ENCODE assay signal across 6 cellular contexts in the genomic region with DNA sequence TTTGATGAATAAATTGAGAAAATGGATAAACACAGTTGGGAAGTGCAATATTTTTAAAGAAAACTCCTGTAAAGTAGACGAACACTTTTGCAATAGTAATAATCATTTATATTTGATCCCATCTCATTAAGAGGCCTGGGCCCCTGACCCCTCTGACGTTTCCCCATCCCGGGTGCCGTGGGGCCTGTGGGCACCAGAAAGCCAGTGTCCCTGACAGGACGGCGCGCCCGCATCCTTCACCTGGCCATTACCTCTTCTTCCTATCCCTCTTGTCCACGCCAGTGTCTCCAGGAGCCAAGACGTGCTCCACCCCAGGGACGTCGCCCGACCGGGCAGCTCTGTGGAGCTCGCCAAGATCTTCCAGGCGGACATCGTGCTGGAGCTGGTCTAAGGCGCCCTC.
DNase-seq lines count a peak whose midpoint lies in the region; ATAC-seq and TF ChIP-seq lines count a peak whose summit lies in the region.
"Not testable (repeated sequence)": the region's sequence is repeated elsewhere in the genome, so short reads cannot be mapped to it uniquely, and the experiment has no call there.

No MANE protein-coding gene starts in this region.

- not testable (repeated sequence) for H3K9ac ChIP-seq in H9 (ENCODE audit: extremely low read depth, insufficient read length, low read length)

- not testable (repeated sequence) for H2BK20ac ChIP-seq in H9 (ENCODE audit: low read depth, low read length, poor library complexity, severe bottlenecking)

- not testable (repeated sequence) for H3T11ph ChIP-seq in H9 (ENCODE audit: low read length)

- not testable (repeated sequence) for H4K20me1 ChIP-seq in H9 (ENCODE audit: control insufficient read depth, insufficient read depth, insufficient read length)

- POLR2A ChIA-PET in activated B cell treated with CpG ODN at 0.5 μM for 24 hours (lab: Charles Lee): not testable (repeated sequence)

- H2BK120ac ChIP-seq in H9 (ENCODE audit: low read depth, low read length, poor library complexity, severe bottlenecking): not testable (repeated sequence)

- DNase-seq in H9; activated B cell treated with CpG ODN at 0.5 μM for 24 hours; activated T-cell treated with anti-CD3 and anti-CD28 coated beads, Interleukin-2, amount 50 U/mL, for 4 hours; activated naive CD8-positive, alpha-beta T cell treated with anti-CD3 and anti-CD28 coated beads for 36 hours; right cardiac atrium; upper lobe of right lung: not testable (repeated sequence)

- not testable (repeated sequence) for H3K4me3 ChIP-seq in right cardiac atrium (ENCODE audit: low read length); upper lobe of right lung

- H3K27ac ChIP-seq in H9 (ENCODE audit: insufficient read length, low read depth, low read length); right cardiac atrium (ENCODE audit: low read length); upper lobe of right lung: not testable (repeated sequence)

- H3K36me3 Mint-ChIP-seq in H9 (ENCODE audit: insufficient read depth in 1 of 3, low read depth in 3 of 3): peaks cover 12 to 34% (median 30%) of the 10 kb centered on the region in 3 experiments; a peak in 6 of 7 replicates
- H3K36me3 Mint-ChIP-seq in activated B cell treated with CpG ODN at 0.5 μM for 24 hours (ENCODE audit: low read depth); activated T-cell treated with anti-CD3 and anti-CD28 coated beads, Interleukin-2, amount 50 U/mL, for 4 hours (ENCODE audit: insufficient read depth); activated naive CD8-positive, alpha-beta T cell treated with anti-CD3 and anti-CD28 coated beads for 36 hours: not testable (repeated sequence)

- H4K8ac ChIP-seq in H9 (replicated peaks; ENCODE audit: insufficient read length, low read depth, low read length): not testable (repeated sequence)

- not testable (repeated sequence) for H3K4me2 ChIP-seq in H9 (ENCODE audit: insufficient read depth, insufficient read length, low read length)

- not testable (repeated sequence) for TF ChIP-seq CTCF in H9 (conservative IDR thresholded peaks at IDR 0.05); activated B cell treated with CpG ODN at 0.5 μM for 24 hours (IDR thresholded peaks at IDR 0.05); upper lobe of right lung (IDR thresholded peaks at IDR 0.05)

- not testable (repeated sequence) for H3K27me3 Mint-ChIP-seq in H9 (ENCODE audit: low read depth); activated naive CD8-positive, alpha-beta T cell treated with anti-CD3 and anti-CD28 coated beads for 36 hours
- H3K27me3 Mint-ChIP-seq in activated B cell treated with CpG ODN at 0.5 μM for 24 hours: peaks cover 16% of the 10 kb centered on the region
- peaks cover 15% of the 10 kb centered on the region for H3K27me3 Mint-ChIP-seq in activated T-cell treated with anti-CD3 and anti-CD28 coated beads, Interleukin-2, amount 50 U/mL, for 4 hours (ENCODE audit: low read depth)

- H3K9me3 Mint-ChIP-seq in H9; activated B cell treated with CpG ODN at 0.5 μM for 24 hours; activated T-cell treated with anti-CD3 and anti-CD28 coated beads, Interleukin-2, amount 50 U/mL, for 4 hours; activated naive CD8-positive, alpha-beta T cell treated with anti-CD3 and anti-CD28 coated beads for 36 hours: not testable (repeated sequence)

- WGBS in H9 (ENCODE audit: extremely low coverage, insufficient read length, low lambda C conversion rate): no CpG with 5 or more reads among the region's 18 CpGs
- 98% methylated on average over 18 of the region's 18 CpGs for WGBS in right cardiac atrium

- H3K79me1 ChIP-seq in H9 (ENCODE audit: insufficient read depth, low read depth, low read length, poor library complexity, severe bottlenecking): not testable (repeated sequence)

- not testable (repeated sequence) for H2BK15ac ChIP-seq in H9 (ENCODE audit: low read depth, low read length)

- H4K91ac ChIP-seq in H9 (ENCODE audit: insufficient read length, low read depth, low read length): not testable (repeated sequence)

- ATAC-seq in activated B cell treated with CpG ODN at 0.5 μM for 24 hours (ENCODE audit: low read depth); activated T-cell treated with anti-CD3 and anti-CD28 coated beads, Interleukin-2, amount 50 U/mL, for 4 hours: not testable (repeated sequence)
- ATAC-seq in right cardiac atrium (peak; percentile 25 to 38), upper lobe of right lung (peak; percentile 40)

- not testable (repeated sequence) for H3K4me1 ChIP-seq in H9 (ENCODE audit: insufficient read depth, low read length); right cardiac atrium (ENCODE audit: control insufficient read depth, insufficient read depth, low read length); upper lobe of right lung

- H2BK12ac ChIP-seq in H9 (ENCODE audit: insufficient read length, low read depth, low read length): not testable (repeated sequence)

- H3K18ac ChIP-seq in H9 (ENCODE audit: insufficient read length, low read depth, low read length): not testable (repeated sequence)

- not testable (repeated sequence) for H3K9me3 ChIP-seq in H9 (ENCODE audit: control insufficient read depth, low read depth, low read length); right cardiac atrium (ENCODE audit: control insufficient read depth, low read length); upper lobe of right lung

- not testable (repeated sequence) for H3K36me3 ChIP-seq in upper lobe of right lung

- not testable (repeated sequence) for H2AK5ac ChIP-seq in H9 (ENCODE audit: insufficient read length, low read length)

- not testable (repeated sequence) for H2AFZ ChIP-seq in H9 (ENCODE audit: low read length)

- H3K27ac Mint-ChIP-seq in H9: peak overlapping the region in 2 of 3 experiments; percentile 23 to 39; a peak in 2 of 7 replicates
- not testable (repeated sequence) for H3K27ac Mint-ChIP-seq in activated B cell treated with CpG ODN at 0.5 μM for 24 hours; activated naive CD8-positive, alpha-beta T cell treated with anti-CD3 and anti-CD28 coated beads for 36 hours

- not testable (repeated sequence) for H3K79me2 ChIP-seq in H9 (ENCODE audit: insufficient read depth, low read length)

- not testable (repeated sequence) for H3K23ac ChIP-seq in H9 (ENCODE audit: insufficient read length, low read depth, low read length)

- H3K4me1 Mint-ChIP-seq in H9: peaks cover 19 to 27% of the 10 kb centered on the region in 2 experiments
- not testable (repeated sequence) for H3K4me1 Mint-ChIP-seq in activated B cell treated with CpG ODN at 0.5 μM for 24 hours; activated T-cell treated with anti-CD3 and anti-CD28 coated beads, Interleukin-2, amount 50 U/mL, for 4 hours (ENCODE audit: low read depth); activated naive CD8-positive, alpha-beta T cell treated with anti-CD3 and anti-CD28 coated beads for 36 hours

- H3K27me3 ChIP-seq in H9 (ENCODE audit: insufficient read depth, low read length); right cardiac atrium (ENCODE audit: control insufficient read depth, insufficient read depth); upper lobe of right lung: not testable (repeated sequence)

- H4K5ac ChIP-seq in H9 (ENCODE audit: insufficient read length, low read depth, low read length): not testable (repeated sequence)

- not testable (repeated sequence) for H3K56ac ChIP-seq in H9 (ENCODE audit: insufficient read length, low read depth, low read length)

- intact Hi-C loops in activated B cell treated with CpG ODN at 0.5 μM for 24 hours (cut with micrococcal nuclease); right cardiac atrium (cut with DNase I); upper lobe of right lung (cut with DNase I): not testable (repeated sequence)

- H3K14ac ChIP-seq in H9 (ENCODE audit: insufficient read depth, low read length): not testable (repeated sequence)

- H3K4me3 Mint-ChIP-seq in H9: not testable (repeated sequence)
- peak overlapping the region; percentile 7 for H3K4me3 Mint-ChIP-seq in activated B cell treated with CpG ODN at 0.5 μM for 24 hours
- peak overlapping the region; percentile 24 for H3K4me3 Mint-ChIP-seq in activated T-cell treated with anti-CD3 and anti-CD28 coated beads, Interleukin-2, amount 50 U/mL, for 4 hours
- H3K4me3 Mint-ChIP-seq in activated naive CD8-positive, alpha-beta T cell treated with anti-CD3 and anti-CD28 coated beads for 36 hours: peak overlapping the region; percentile 59

- CTCF ChIA-PET in activated B cell treated with CpG ODN at 0.5 μM for 24 hours (lab: Charles Lee): not testable (repeated sequence)

- not testable (repeated sequence) for H3K4ac ChIP-seq in H9 (ENCODE audit: low read depth, low read length)

- H3K23me2 ChIP-seq in H9 (ENCODE audit: insufficient read length, low read depth, low read length, poor library complexity, severe bottlenecking): not testable (repeated sequence)

- not testable (repeated sequence) for H2BK5ac ChIP-seq in H9 (ENCODE audit: insufficient read length, low read length)
